ENCODE assay signal across 10 cellular contexts in genomic region chr12:6965714-6966113, GRCh38. TPM values are rescaled to one million over a fixed set of nuclear protein-coding genes. Genes with fewer than 3 reads are reported as not detected.
A peak's percentile ranks its signal among the peaks of the same experiment; 100 is the strongest.
DNase-seq lines count a peak whose midpoint lies in the region; ATAC-seq, FAIRE-seq and TF ChIP-seq lines count a peak whose summit lies in the region.
"Had no signal": no experiment of that assay in that cellular context is flagged by ENCODE, and none has a peak within 500 bp of the region (broad histone marks: within the 10 kb centered on the region; RNA-seq: fewer than 3 reads in every experiment).

No MANE protein-coding gene starts in this region.

- H3K4me1 Mint-ChIP-seq in activated CD4-positive, alpha-beta T cell treated with anti-CD3 and anti-CD28 coated beads for 36 hours: peaks cover 70% of the 10 kb centered on the region
- peaks cover 61% of the 10 kb centered on the region for H3K4me1 Mint-ChIP-seq in endodermal cell

- H3K36me3 ChIP-seq in OCI-LY3 (replicated peaks; ENCODE audit: low read depth, low read length) (peaks cover 56% of the 10 kb centered on the region), endodermal cell (ENCODE audit: control insufficient read depth, insufficient read depth, low read length) (peaks cover 52% of the 10 kb centered on the region), small intestine (ENCODE audit: control insufficient read depth in 2 of 2, insufficient read depth in 2 of 2, low read length in 2 of 2) (peaks cover 5 to 8% of the 10 kb centered on the region in 2 donors)

- H3K9ac ChIP-seq in OCI-LY3 (ENCODE audit: low read length) (no peak overlapping the region), endodermal cell (ENCODE audit: extremely low read depth, low read length, poor library complexity, severe bottlenecking) (no peak overlapping the region)

- CTCF ChIA-PET in activated CD4-positive, alpha-beta T cell treated with anti-CD3 and anti-CD28 coated beads for 36 hours (lab: Charles Lee): interaction anchor here (0.6 to 9.4 kb wide), 10 partner anchors 9 to 473 kb away, joined by 3 to 237 read pairs (median 4); partner anchors contain the start of genes C12orf57, COPS7A, LPCAT3 and MRPL51

- H2AFZ ChIP-seq in OCI-LY3 (ENCODE audit: low read depth, low read length): no peak overlapping the region

- H3K4me1 ChIP-seq in OCI-LY3 (ENCODE audit: low read length) (peaks cover 34% of the 10 kb centered on the region), endodermal cell (ENCODE audit: control insufficient read depth, insufficient read depth, low read length) (peaks cover 10% of the 10 kb centered on the region), small intestine (ENCODE audit: control insufficient read depth in 2 of 2, insufficient read depth in 1 of 2, low read depth in 1 of 2, low read length in 1 of 2) (peaks cover 0 to 6% of the 10 kb centered on the region in 2 donors)

- intact Hi-C loops in activated CD4-positive, alpha-beta T cell treated with anti-CD3 and anti-CD28 coated beads for 36 hours (cut with DNase I, micrococcal nuclease): loop anchor here (1.0 to 2.0 kb wide), 4 partner anchors 21 to 96 kb away; partner anchors contain the start of gene C12orf57 (in 2 of the 2)

- H3K9me3 ChIP-seq in OCI-LY3 (ENCODE audit: insufficient read depth, low read length) (no peaks in the 10 kb centered on the region), endodermal cell (ENCODE audit: control insufficient read depth, low read length) (no peaks in the 10 kb centered on the region), small intestine (ENCODE audit: control insufficient read depth, low read depth) (no peaks in the 10 kb centered on the region)

- no peak for DNase-seq in activated CD4-positive, alpha-beta T cell treated with anti-CD3 and anti-CD28 coated beads for 36 hours
- no peak for DNase-seq in activated CD4-positive, alpha-beta T cell treated with anti-CD3 and anti-CD28 coated beads, Interleukin-2, amount 50 U/mL, for 48 hours
- DNase-seq in endodermal cell (peak; percentile 54), small intestine (no peak), NCI-H226 (no peak), NCI-H510A treated with DMSO at 0.1 percent for 48 hours (lab: John Stamatoyannopoulos, UW) (no peak)

- H3K79me2 ChIP-seq in OCI-LY3 (ENCODE audit: low read length): peaks cover 30% of the 10 kb centered on the region

- H3K27me3 Mint-ChIP-seq in activated CD4-positive, alpha-beta T cell treated with anti-CD3 and anti-CD28 coated beads for 36 hours: no peaks in the 10 kb centered on the region
- H3K27me3 Mint-ChIP-seq in endodermal cell (ENCODE audit: insufficient read depth): no peaks in the 10 kb centered on the region

- no peaks in the 10 kb centered on the region for H4K20me1 ChIP-seq in OCI-LY3 (ENCODE audit: insufficient read depth, low read length)

- no peak for ATAC-seq in activated CD4-positive, alpha-beta T cell treated with anti-CD3 and anti-CD28 coated beads for 36 hours
- no peak for ATAC-seq in GM21528 (IDR thresholded peaks at IDR 0.05; ENCODE audit: low FRiP score, unreplicated experiment)

- H3K4me3 ChIP-seq in OCI-LY3 (ENCODE audit: low read length): no peak overlapping the region
- no peak overlapping the region for H3K4me3 ChIP-seq in endodermal cell (ENCODE audit: low read length)
- H3K4me3 ChIP-seq in small intestine (ENCODE audit: low read depth in 1 of 2, low read length in 2 of 2): peak overlapping the region in 1 of 2 donors; percentile 17

- TF ChIP-seq CTCF in OCI-LY3 (IDR thresholded peaks at IDR 0.05; ENCODE audit: low read depth, low read length) (no peak), endodermal cell (conservative IDR thresholded peaks at IDR 0.05) (no peak)

- H3K27ac Mint-ChIP-seq in activated CD4-positive, alpha-beta T cell treated with anti-CD3 and anti-CD28 coated beads for 36 hours: peak overlapping the region; percentile 94
- H3K27ac Mint-ChIP-seq in endodermal cell: peak overlapping the region; percentile 99

- FAIRE-seq in small intestine (lab: Jason Lieb, UNC): no peak

- H3K9me3 Mint-ChIP-seq in activated CD4-positive, alpha-beta T cell treated with anti-CD3 and anti-CD28 coated beads for 36 hours (ENCODE audit: low read depth): no peaks in the 10 kb centered on the region
- H3K9me3 Mint-ChIP-seq in endodermal cell: no peaks in the 10 kb centered on the region

- H3K27me3 ChIP-seq in OCI-LY3 (ENCODE audit: low read depth, low read length): no peaks in the 10 kb centered on the region
- H3K27me3 ChIP-seq in endodermal cell (ENCODE audit: control insufficient read depth, insufficient read depth, low read length, poor library complexity, severe bottlenecking): no peaks in the 10 kb centered on the region
- H3K27me3 ChIP-seq in small intestine (ENCODE audit: control insufficient read depth in 2 of 2, insufficient read depth in 2 of 2, low read length in 2 of 2): no peaks in the 10 kb centered on the region

- WGBS in endodermal cell (ENCODE audit: insufficient coverage in 1 of 2, insufficient read length in 1 of 2), 2 experiments: 88 to 89% methylated on average over 1 to 4 of the region's 4 CpGs
- WGBS in small intestine, 3 donors: 24 to 52% (median 48%) methylated on average over 4 of the region's 4 CpGs

- peak overlapping the region; percentile 39 for H3K27ac ChIP-seq in OCI-LY3 (ENCODE audit: low read length)
- H3K27ac ChIP-seq in endodermal cell (ENCODE audit: low read depth, low read length): no peak overlapping the region
- H3K27ac ChIP-seq in small intestine (ENCODE audit: low read depth in 1 of 2, low read length in 1 of 2): peak overlapping the region; percentile 79 to 99

- H3K4me3 Mint-ChIP-seq in activated CD4-positive, alpha-beta T cell treated with anti-CD3 and anti-CD28 coated beads for 36 hours: no peak overlapping the region
- H3K4me3 Mint-ChIP-seq in endodermal cell: peak overlapping the region; percentile 98

- POLR2A ChIA-PET in activated CD4-positive, alpha-beta T cell treated with anti-CD3 and anti-CD28 coated beads for 36 hours (lab: Charles Lee): interaction anchor here (1.2 to 2.0 kb wide), 2 partner anchors 20 to 22 kb away, joined by 5 to 6 read pairs; partner anchors contain the start of genes C12orf57 and RNU7-1

- H3K36me3 Mint-ChIP-seq in activated CD4-positive, alpha-beta T cell treated with anti-CD3 and anti-CD28 coated beads for 36 hours (ENCODE audit: low read depth): peaks cover 61% of the 10 kb centered on the region
- H3K36me3 Mint-ChIP-seq in endodermal cell (ENCODE audit: low read depth): peaks cover 54% of the 10 kb centered on the region

- no peak overlapping the region for H3K4me2 ChIP-seq in OCI-LY3 (ENCODE audit: low read length)

RNA-seq across cellular contexts. Expression of gene PHB2, which starts 4.8 kb away (rescaled TPM):
- total RNA-seq in activated CD4-positive, alpha-beta T cell treated with anti-CD3 and anti-CD28 coated beads for 36 hours: 100 to 1,000 TPM; 398 to 502 TPM
- 100 to 1,000 TPM; 260 to 512 TPM for total RNA-seq in endodermal cell
- 270 TPM for polyA plus RNA-seq in endodermal cell (2013, experiment 1 of 2)
- polyA plus RNA-seq in endodermal cell (2013, experiment 2 of 2): 248 TPM
- 100 to 1,000 TPM; 165 to 311 (median 210) TPM for polyA plus RNA-seq in small intestine

RNA-seq across cellular contexts. Expression of gene EMG1, which starts 5.0 kb away (rescaled TPM):
- 100 to 1,000 TPM in 1 of 2 experiments, 10 to 100 TPM in 1; 85.0 to 106 TPM for total RNA-seq in activated CD4-positive, alpha-beta T cell treated with anti-CD3 and anti-CD28 coated beads for 36 hours
- total RNA-seq in endodermal cell: 100 to 1,000 TPM in 1 of 2 donors, 10 to 100 TPM in 1; 61.1 to 115 TPM
- 29.1 TPM for polyA plus RNA-seq in endodermal cell (2013, experiment 1 of 2)
- 26.7 TPM for polyA plus RNA-seq in endodermal cell (2013, experiment 2 of 2)
- 10 to 100 TPM; 12.3 to 32.3 (median 14.1) TPM for polyA plus RNA-seq in small intestine

RNA-seq across cellular contexts. Expression of gene PTPN6, which starts 14.6 kb away (rescaled TPM):
- 100 to 1,000 TPM; 335 to 483 TPM for total RNA-seq in activated CD4-positive, alpha-beta T cell treated with anti-CD3 and anti-CD28 coated beads for 36 hours
- 10 to 100 TPM; 35.7 to 68.0 TPM for total RNA-seq in endodermal cell
- 6.3 TPM for polyA plus RNA-seq in endodermal cell (2013, experiment 1 of 2)
- polyA plus RNA-seq in endodermal cell (2013, experiment 2 of 2): 5.6 TPM
- 10 to 100 TPM; 40.7 to 81.1 (median 76.7) TPM for polyA plus RNA-seq in small intestine

RNA-seq across cellular contexts. Expression of gene C12orf57, which starts 21.9 kb away (rescaled TPM):
- 100 to 1,000 TPM; 189 to 208 TPM for total RNA-seq in activated CD4-positive, alpha-beta T cell treated with anti-CD3 and anti-CD28 coated beads for 36 hours
- 100 to 1,000 TPM; 141 to 257 TPM for total RNA-seq in endodermal cell
- polyA plus RNA-seq in endodermal cell (2013, experiment 1 of 2): 219 TPM
- polyA plus RNA-seq in endodermal cell (2013, experiment 2 of 2): 218 TPM
- polyA plus RNA-seq in small intestine: 100 to 1,000 TPM; 185 to 379 (median 361) TPM

RNA-seq across cellular contexts. Expression of gene RNU7-1, which starts 22.1 kb away (rescaled TPM):
- not detected for total RNA-seq in activated CD4-positive, alpha-beta T cell treated with anti-CD3 and anti-CD28 coated beads for 36 hours
- not detected for total RNA-seq in endodermal cell
- polyA plus RNA-seq in endodermal cell (2013, experiment 1 of 2): not detected
- not detected for polyA plus RNA-seq in endodermal cell (2013, experiment 2 of 2)
- polyA plus RNA-seq in small intestine: not detected
- total RNA-seq: pulmonary artery endothelial cell had no signal
- polyA plus RNA-seq: AG04450 had no signal

Comparison
In these comparisons a context has a peak if more than half of its experiments do, and no peak if none do; other contexts are left out.
1. RNA of gene PTPN6, which starts 14.6 kb away (total RNA-seq): 335 to 483 TPM in activated CD4-positive, alpha-beta T cell treated with anti-CD3 and anti-CD28 coated beads for 36 hours; 35.7 to 68.0 TPM in endodermal cell; every median in the first group is over 4 times any median in the second.